1 cellular context compared by ENCODE assay signal in genomic region chr6:16337280-16337975, GRCh38.
TF ChIP-seq lines count a peak whose summit lies in the region.

No MANE protein-coding gene starts in this region.

TF ChIP-seq in K562, 482 proteins besides CTCF, POLR2A, EP300 and RAD21 (continued from another document):
- TF ChIP-seq ZNF592 (IDR thresholded peaks at IDR 0.05) (no peak), STAG1 (CRISPR knock-in tag; IDR thresholded peaks at IDR 0.05; ENCODE audit: borderline replicate concordance) (no peak), XRCC3 (IDR thresholded peaks at IDR 0.05) (no peak), ATF4 (CRISPR knock-in tag; IDR thresholded peaks at IDR 0.05) (peak; percentile 84), SMAD1 (IDR thresholded peaks at IDR 0.05; ENCODE audit: low read depth, low read length, partially characterized antibody) (no peak), EWSR1 (IDR thresholded peaks at IDR 0.05; ENCODE audit: borderline replicate concordance, low read depth, partially characterized antibody) (no peak), ZNF217 (CRISPR knock-in tag; IDR thresholded peaks at IDR 0.05) (no peak), YBX1 (IDR thresholded peaks at IDR 0.05) (no peak), NBN (IDR thresholded peaks at IDR 0.05; ENCODE audit: low read depth) (0 out of 2 replicates have a peak, but pooled peaks have one; percentile 36), THRA (IDR thresholded peaks at IDR 0.05) (no peak), GABPA (tag; conservative IDR thresholded peaks at IDR 0.05; ENCODE audit: low read depth) (0 out of 2 replicates have a peak, but pooled peaks have one; percentile 10), GABPB1 (CRISPR knock-in tag; IDR thresholded peaks at IDR 0.05) (no peak), SMAD3 (CRISPR knock-in tag; conservative IDR thresholded peaks at IDR 0.05) (0 out of 2 replicates have a peak, but pooled peaks have one; percentile 14), RBM25 (IDR thresholded peaks at IDR 0.05; ENCODE audit: low read depth, low read length, severe bottlenecking) (no peak), ZBTB8A (IDR thresholded peaks at IDR 0.05; ENCODE audit: partially characterized antibody) (no peak), L3MBTL2 (IDR thresholded peaks at IDR 0.05) (peak; percentile 61), CREM (IDR thresholded peaks at IDR 0.05; ENCODE audit: low read depth) (no peak), TCF7L2 (IDR thresholded peaks at IDR 0.05; ENCODE audit: low read depth, low read length) (no peak), POLR3A (IDR thresholded peaks at IDR 0.05; ENCODE audit: borderline replicate concordance, extremely low read depth, insufficient read depth, insufficient read length) (no peak), MIER1 (IDR thresholded peaks at IDR 0.05; ENCODE audit: low read depth) (no peak), ZKSCAN3 (CRISPR knock-in tag; IDR thresholded peaks at IDR 0.05) (no peak), MEF2A (IDR thresholded peaks at IDR 0.05; ENCODE audit: control insufficient read depth, low read depth, low read length) (no peak), ZSCAN29 (IDR thresholded peaks at IDR 0.05) (no peak), FOXA1 (IDR thresholded peaks at IDR 0.05; ENCODE audit: borderline replicate concordance) (no peak), NR3C1 (CRISPR knock-in tag; IDR thresholded peaks at IDR 0.05) (no peak), ZFP91 (CRISPR knock-in tag; IDR thresholded peaks at IDR 0.05) (no peak), NCOA6 (IDR thresholded peaks at IDR 0.05) (no peak), THRB (CRISPR knock-in tag; conservative IDR thresholded peaks at IDR 0.05) (no peak), SMARCA4 (IDR thresholded peaks at IDR 0.05) (no peak), HSF4 (CRISPR knock-in tag; IDR thresholded peaks at IDR 0.05; ENCODE audit: borderline replicate concordance) (no peak), MCM7 (IDR thresholded peaks at IDR 0.05) (no peak), FUS (optimal IDR thresholded peaks at IDR 0.05; ENCODE audit: low read depth, low read length) (no peak), PHTF2 (CRISPR knock-in tag; IDR thresholded peaks at IDR 0.05) (no peak), ZNF282 (CRISPR knock-in tag; IDR thresholded peaks at IDR 0.05) (no peak), ZNF232 (CRISPR knock-in tag; IDR thresholded peaks at IDR 0.05) (no peak), CBX1 (IDR thresholded peaks at IDR 0.05; ENCODE audit: low read depth) (no peak), CLOCK (CRISPR knock-in tag; IDR thresholded peaks at IDR 0.05; ENCODE audit: borderline replicate concordance) (no peak), ESRRB (CRISPR knock-in tag; IDR thresholded peaks at IDR 0.05; ENCODE audit: borderline replicate concordance) (no peak), ZBTB1 (CRISPR knock-in tag; IDR thresholded peaks at IDR 0.05; ENCODE audit: borderline replicate concordance, low read depth) (no peak), SFPQ (IDR thresholded peaks at IDR 0.05; ENCODE audit: low read depth, low read length) (no peak), PHB2 (IDR thresholded peaks at IDR 0.05; ENCODE audit: low read depth) (no peak), NELFE (IDR thresholded peaks at IDR 0.05; ENCODE audit: insufficient read depth, insufficient read length) (no peak), STAT5B (CRISPR knock-in tag; IDR thresholded peaks at IDR 0.05) (no peak), PHB (CRISPR knock-in tag; IDR thresholded peaks at IDR 0.05) (no peak), ZNF311 (CRISPR knock-in tag; IDR thresholded peaks at IDR 0.05) (no peak), BRD4 (IDR thresholded peaks at IDR 0.05) (no peak), RBM39 (optimal IDR thresholded peaks at IDR 0.05; ENCODE audit: low read depth, low read length) (no peak), STAT6 (CRISPR knock-in tag; IDR thresholded peaks at IDR 0.05) (no peak), PHF20 (IDR thresholded peaks at IDR 0.05; ENCODE audit: partially characterized antibody) (no peak), KDM4B (IDR thresholded peaks at IDR 0.05; ENCODE audit: borderline replicate concordance in 2 of 2, low read depth in 1 of 2) (no peak), TCF3 (CRISPR knock-in tag; IDR thresholded peaks at IDR 0.05) (no peak)
